8 cellular contexts compared by ENCODE assay signal in the genomic region with DNA sequence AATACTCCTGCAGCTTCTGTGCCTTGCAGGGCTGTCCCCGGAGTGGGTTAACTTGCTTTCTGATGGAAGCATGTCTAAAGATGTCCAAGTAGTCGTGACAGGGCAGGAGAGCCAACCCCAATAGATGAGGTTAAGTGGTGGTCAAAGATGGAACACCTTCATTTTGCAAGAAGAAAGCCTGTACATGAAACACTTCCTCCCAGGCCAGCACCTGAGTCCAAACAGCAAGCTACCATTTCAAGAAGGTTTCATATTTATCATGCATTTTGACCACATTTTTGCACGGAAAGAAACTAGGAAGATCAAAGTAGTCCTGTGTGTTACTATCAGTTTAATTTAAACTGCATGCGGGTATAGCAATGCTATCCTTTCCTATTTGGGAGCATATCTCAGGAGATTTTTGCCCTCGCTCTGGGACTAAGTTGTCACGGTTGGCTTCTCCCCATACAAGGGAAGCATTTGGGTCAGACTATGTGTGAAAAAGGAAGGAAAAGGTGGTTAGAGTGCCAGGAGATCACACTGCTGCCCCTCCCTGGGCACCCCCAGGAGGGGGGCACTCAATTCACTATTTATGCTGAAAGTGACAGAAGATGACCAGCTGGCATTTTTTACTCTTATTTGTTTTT.
DNase-seq lines count a peak whose midpoint lies in the region; ATAC-seq and TF ChIP-seq lines count a peak whose summit lies in the region.

No MANE protein-coding gene starts in this region.

- no TSS peak for BruUV-seq in PC-3 (replicated peaks; lab: Mats Ljungman, UMichigan)

- ATAC-seq in heart right ventricle, result peak in 3 of 8 donors; percentile 18 to 46 (median 31)
- no peak for ATAC-seq in Right ventricle myocardium superior (ENCODE audit: poor library complexity)
- ATAC-seq in HG03196 (IDR thresholded peaks at IDR 0.05; ENCODE audit: unreplicated experiment), result peak; percentile 32
- no peak for ATAC-seq in PC-3

- H3K4me3 ChIP-seq in heart right ventricle (peak overlapping the region in 9 of 10 donors; percentile 19 to 55 (median 48)), dorsolateral prefrontal cortex (peak overlapping the region in 57 of 59 donors; percentile 2 to 61 (median 39)), stomach smooth muscle (ENCODE audit: low read length in 2 of 2) (peak overlapping the region; percentile 40 to 63), PC-3 (ENCODE audit: low read length) (no peak overlapping the region)

- H2AFZ ChIP-seq in PC-3 (ENCODE audit: low read length), result no peak overlapping the region

- no peaks in the 10 kb centered on the region for H3K9me3 ChIP-seq in heart right ventricle
- no peaks in the 10 kb centered on the region for H3K9me3 ChIP-seq in stomach smooth muscle (ENCODE audit: control insufficient read depth in 2 of 2, low read length in 2 of 2)
- no peaks in the 10 kb centered on the region for H3K9me3 ChIP-seq in PC-3 (ENCODE audit: low read length)

- H4K20me1 ChIP-seq in PC-3 (ENCODE audit: low read length), result no peaks in the 10 kb centered on the region

- H3F3A ChIP-seq in PC-3 (ENCODE audit: low read length, unreplicated experiment), result no peaks in the 10 kb centered on the region

- CTCF ChIA-PET in PC-3 (lab: Charles Lee), result no interaction called here

- H3K4me1 ChIP-seq in heart right ventricle (peaks cover 5 to 28% (median 23%) of the 10 kb centered on the region in 9 donors), stomach smooth muscle (ENCODE audit: control insufficient read depth, insufficient read depth, low read length) (no peaks in the 10 kb centered on the region), PC-3 (ENCODE audit: insufficient read depth, low read length) (no peaks in the 10 kb centered on the region)

- WGBS in heart right ventricle, 2 donors, result 26 to 34% methylated on average over 6 of the region's 6 CpGs

- DNase-seq in heart right ventricle (no peak), Right ventricle myocardium superior (no peak), dorsolateral prefrontal cortex (no peak), PC-3 (no peak), NCI-H82 treated with DMSO at 0.1 percent for 48 hours (lab: John Stamatoyannopoulos, UW; ENCODE audit: unreplicated experiment) (no peak), SW 1271 (lab: John Stamatoyannopoulos, UW) (no peak)

- TF ChIP-seq CTCF in heart right ventricle (IDR thresholded peaks at IDR 0.05) (no peak), dorsolateral prefrontal cortex (IDR thresholded peaks at IDR 0.05 in 54 of 56, conservative IDR thresholded peaks at IDR 0.05 in 2 of 56; ENCODE audit: low read depth in 1 of 56, partially characterized antibody in 56 of 56) (no peak), PC-3 (conservative IDR thresholded peaks at IDR 0.05; ENCODE audit: low read depth, low read length) (no peak)

- POLR2A ChIA-PET in PC-3 (lab: Charles Lee; ENCODE audit: unreplicated experiment), result no interaction called here

- H3K27ac ChIP-seq in heart right ventricle (peak overlapping the region in 7 of 10 donors; percentile 28 to 58 (median 42)), dorsolateral prefrontal cortex (peak overlapping the region in 1 of 59 donors; percentile 82), stomach smooth muscle (ENCODE audit: low read length) (no peak overlapping the region), PC-3 (ENCODE audit: low read length) (no peak overlapping the region)

- no peaks in the 10 kb centered on the region for H3K36me3 ChIP-seq in heart right ventricle
- no peaks in the 10 kb centered on the region for H3K36me3 ChIP-seq in stomach smooth muscle (ENCODE audit: control insufficient read depth in 2 of 2, insufficient read depth in 2 of 2, low read length in 2 of 2)
- no peaks in the 10 kb centered on the region for H3K36me3 ChIP-seq in PC-3 (ENCODE audit: low read depth, low read length)

- no peaks in the 10 kb centered on the region for H3K79me2 ChIP-seq in PC-3 (ENCODE audit: low read length)

- intact Hi-C loops in heart right ventricle (cut with DNase I), result loop anchor here in 4 of 10 donors (10.0 kb wide), 3 partner anchors 70 to 190 kb away; partner anchors contain the start of gene ZNF521 (in 2 of the 4)
- intact Hi-C loops in Right ventricle myocardium superior (cut with DNase I), result loop anchor here (10.0 kb wide), 1 partner anchor 120 kb away; no protein-coding TSS in a partner anchor
- intact Hi-C loops in dorsolateral prefrontal cortex (cut with DNase I), result no loop called here
- intact Hi-C loops in PC-3 (cut with micrococcal nuclease), result no loop called here

- H3K9me2 ChIP-seq in PC-3 (replicated peaks; ENCODE audit: low read length), result no peaks in the 10 kb centered on the region

- no peak overlapping the region for H3K4me2 ChIP-seq in PC-3 (ENCODE audit: low read length)

- H3K27me3 ChIP-seq in heart right ventricle (no peaks in the 10 kb centered on the region), dorsolateral prefrontal cortex (no peaks in the 10 kb centered on the region), stomach smooth muscle (ENCODE audit: control insufficient read depth in 1 of 2, insufficient read depth in 2 of 2, low read length in 2 of 2) (no peaks in the 10 kb centered on the region), PC-3 (ENCODE audit: low read length) (peaks cover 61% of the 10 kb centered on the region)

- H3K9ac ChIP-seq in stomach smooth muscle (ENCODE audit: low read length in 2 of 2) (peak overlapping the region in 1 of 2 donors; percentile 16), PC-3 (ENCODE audit: low read length) (no peak overlapping the region)

Comparison
In these comparisons a context has a peak if more than half of its experiments do, and no peak if none do; other contexts are left out.
1. H3K27ac ChIP-seq: peak in heart right ventricle (7 of 10); none in stomach smooth muscle (single experiment) and PC-3 (single experiment).